In the genomic region with DNA sequence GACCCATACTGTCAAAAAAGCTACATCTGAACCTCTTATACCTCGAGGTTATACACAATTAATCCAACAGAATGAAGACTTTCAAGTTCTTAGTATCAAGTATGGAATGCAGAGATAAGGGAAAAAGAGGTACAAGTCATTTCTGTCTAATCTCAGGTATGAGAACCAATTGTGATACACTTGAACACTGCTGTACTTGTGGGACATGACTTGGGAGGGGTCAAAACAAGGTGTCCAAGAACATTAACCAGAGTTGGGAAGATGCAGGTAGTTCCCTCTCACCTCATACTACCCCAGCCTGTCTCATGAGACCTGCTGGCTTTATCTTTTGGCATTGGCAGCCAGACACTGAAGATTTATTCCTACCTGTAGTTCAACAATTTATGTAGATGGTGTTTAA, we compare ENCODE assay signal across 22 cellular contexts.
DNase-seq lines count a peak whose midpoint lies in the region; ATAC-seq and TF ChIP-seq lines count a peak whose summit lies in the region.
"Had no signal": no experiment of that assay in that cellular context is flagged by ENCODE, and none has a peak within 500 bp of the region (broad histone marks: within the 10 kb centered on the region; RNA-seq: fewer than 3 reads in every experiment).

No MANE protein-coding gene starts in this region.

- intact Hi-C loops in aorta (cut with DNase I): no loop called here

- peaks cover 42% of the 10 kb centered on the region for H3K4me1 Mint-ChIP-seq in activated T-cell treated with anti-CD3 and anti-CD28 coated beads, Interleukin-2, amount 50 U/mL, for 72 hours (ENCODE audit: low read depth)
- H3K4me1 Mint-ChIP-seq: immature natural killer cell had no signal

- POLR2A ChIA-PET in GM10248 (lab: Yijun Ruan, JAX): no interaction called here

- H3K9me3 Mint-ChIP-seq in activated T-cell treated with anti-CD3 and anti-CD28 coated beads, Interleukin-2, amount 50 U/mL, for 72 hours: no peaks in the 10 kb centered on the region
- H3K9me3 Mint-ChIP-seq: immature natural killer cell, T-cell had no signal

- peak; percentile 23 to 26 for ATAC-seq in activated T-cell treated with anti-CD3 and anti-CD28 coated beads, Interleukin-2, amount 50 U/mL, for 72 hours (replicated peaks in 1 of 2)
- ATAC-seq in GM21529 (IDR thresholded peaks at IDR 0.05; ENCODE audit: unreplicated experiment): peak; percentile 0
- ATAC-seq in HG03139 (IDR thresholded peaks at IDR 0.05; ENCODE audit: unreplicated experiment): peak; percentile 9
- no peak for ATAC-seq in aorta (ENCODE audit: low FRiP score)
- ATAC-seq: heart right ventricle, left ventricle myocardium superior, T-cell had no signal

- 55 to 63% methylated on average over 1 of the region's 1 CpG for WGBS in aorta, 2 donors

- no peaks in the 10 kb centered on the region for H3K36me3 Mint-ChIP-seq in activated T-cell treated with anti-CD3 and anti-CD28 coated beads, Interleukin-2, amount 50 U/mL, for 72 hours (ENCODE audit: insufficient read depth in 2 of 2)
- H3K36me3 Mint-ChIP-seq: immature natural killer cell, T-cell had no signal

- no peak for DNase-seq in activated T-cell treated with anti-CD3 and anti-CD28 coated beads, Interleukin-2, amount 50 U/mL, for 72 hours
- no peak for DNase-seq in activated T-cell treated with anti-CD3 and anti-CD28 coated beads for 4 hours
- DNase-seq in aorta: no peak
- no peak for DNase-seq in hippocampal formation (lab: John Stamatoyannopoulos, UW)
- DNase-seq in kidney glomerular epithelial cell (lab: John Stamatoyannopoulos, UW): no peak
- DNase-seq in GM10248 (ENCODE audit: extremely low spot score): no peak
- DNase-seq: activated CD4-positive, alpha-beta T cell treated with anti-CD3 and anti-CD28 coated beads for 48 hours; activated CD8-positive, alpha-beta memory T cell treated with anti-CD3 and anti-CD28 coated beads, Interleukin-2, amount 50 U/mL, for 48 hours; activated naive CD4-positive, alpha-beta T cell treated with Interleukin-2 at 50 U/mL for 16 hours; Calu3; central memory CD4-positive, alpha-beta T cell; heart right ventricle; immature natural killer cell; left ventricle myocardium superior; NCI-H1694 treated with DMSO at 0.1 percent for 48 hours; NCI-H82; T-cell had no signal

- peak overlapping the region; percentile 24 to 63 for H3K27ac ChIP-seq in aorta (ENCODE audit: low read depth in 1 of 2, low read length in 2 of 2)
- H3K27ac ChIP-seq: BLaER1, heart right ventricle, prostate gland, skin epidermis had no signal

- peak overlapping the region; percentile 77 for H3K27ac Mint-ChIP-seq in activated T-cell treated with anti-CD3 and anti-CD28 coated beads, Interleukin-2, amount 50 U/mL, for 72 hours
- H3K27ac Mint-ChIP-seq: immature natural killer cell, T-cell had no signal

- no peaks in the 10 kb centered on the region for H3K9me3 ChIP-seq in aorta (ENCODE audit: control insufficient read depth, low read length)
- H3K9me3 ChIP-seq: BLaER1, heart right ventricle, prostate gland had no signal

- no peak for TF ChIP-seq CTCF in GM10248 (IDR thresholded peaks at IDR 0.05; ENCODE audit: control extremely low read depth, extremely low read depth, low read depth, missing control alignments)

- no peaks in the 10 kb centered on the region for H3K27me3 ChIP-seq in aorta (ENCODE audit: control insufficient read depth in 1 of 2, insufficient read depth in 2 of 2, low read length in 1 of 2)
- H3K27me3 ChIP-seq: BLaER1, heart right ventricle had no signal

- CTCF ChIA-PET in GM10248 (lab: Yijun Ruan, JAX): interaction anchor here (1.8 kb wide), 1 partner anchor 11 kb away, joined by 3 read pairs; no protein-coding TSS in a partner anchor

- H3K27me3 Mint-ChIP-seq in activated T-cell treated with anti-CD3 and anti-CD28 coated beads, Interleukin-2, amount 50 U/mL, for 72 hours (ENCODE audit: low read depth): peaks cover 32% of the 10 kb centered on the region

- H3K36me3 ChIP-seq in aorta (ENCODE audit: control insufficient read depth in 1 of 2, insufficient read depth in 2 of 2, low read length in 1 of 2): no peaks in the 10 kb centered on the region
- H3K36me3 ChIP-seq: BLaER1, heart right ventricle, prostate gland had no signal

- no peak overlapping the region for H3K4me3 ChIP-seq in aorta (ENCODE audit: low read length in 2 of 2)
- H3K4me3 ChIP-seq: BLaER1, heart right ventricle, prostate gland, skin epidermis had no signal

- peaks cover 5% of the 10 kb centered on the region in 2 donors for H3K4me1 ChIP-seq in aorta (ENCODE audit: control insufficient read depth in 1 of 2, insufficient read depth in 2 of 2, low read length in 2 of 2)
- H3K4me1 ChIP-seq: prostate gland had no signal

- H3K4me3 Mint-ChIP-seq in activated T-cell treated with anti-CD3 and anti-CD28 coated beads, Interleukin-2, amount 50 U/mL, for 72 hours: peak overlapping the region; percentile 40 to 68
- H3K4me3 Mint-ChIP-seq: immature natural killer cell, T-cell had no signal
